14 cellular contexts compared by ENCODE assay signal in the genomic region with DNA sequence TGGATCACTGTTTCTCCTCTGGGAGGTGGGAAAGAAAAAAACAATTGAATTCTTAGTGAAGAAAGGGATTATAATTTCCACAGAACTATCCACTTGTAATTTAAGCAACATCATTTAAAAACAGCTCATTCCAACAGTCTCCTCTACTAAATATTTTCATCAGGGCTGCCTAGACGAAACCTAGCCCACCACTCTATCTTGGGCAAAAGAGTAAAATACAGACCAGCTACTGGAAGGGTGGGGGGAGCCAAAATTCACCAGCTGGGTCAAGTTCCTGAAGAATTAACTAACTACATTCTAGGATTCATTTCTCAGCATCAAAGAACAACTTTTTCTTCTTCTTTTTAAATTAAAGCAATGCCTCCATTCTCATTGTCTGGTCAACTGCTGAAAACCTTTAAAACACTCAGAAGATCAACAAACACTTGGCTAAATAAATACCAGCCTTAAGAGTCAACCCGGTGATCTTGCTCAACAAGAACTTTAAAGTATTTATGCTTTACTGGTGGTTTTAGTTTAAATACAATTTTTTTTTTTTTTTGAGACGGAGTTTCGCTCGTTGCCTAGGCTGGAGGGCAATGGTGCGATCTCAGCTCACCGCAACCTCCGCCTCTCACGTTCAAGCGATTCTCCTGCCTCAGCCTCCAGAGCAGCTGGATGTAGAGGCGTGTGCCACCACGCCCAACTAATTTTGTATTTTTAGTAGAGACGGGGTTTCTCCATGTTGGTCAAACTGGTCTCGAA. TPM values are rescaled to one million over a fixed set of nuclear protein-coding genes. Genes with fewer than 3 reads are reported as not detected.
DNase-seq lines count a peak whose midpoint lies in the region; ATAC-seq and TF ChIP-seq lines count a peak whose summit lies in the region.
"Had no signal": no experiment of that assay in that cellular context is flagged by ENCODE, and none has a peak within 500 bp of the region (broad histone marks: within the 10 kb centered on the region; RNA-seq: fewer than 3 reads in every experiment).

No MANE protein-coding gene starts in this region.

- H3K9me3 Mint-ChIP-seq in activated T-cell treated with anti-CD3 and anti-CD28 coated beads, Interleukin-2, amount 50 U/mL, for 24 hours, result no peaks in the 10 kb centered on the region
- no peaks in the 10 kb centered on the region for H3K9me3 Mint-ChIP-seq in activated T-cell treated with anti-CD3 and anti-CD28 coated beads, Interleukin-2, amount 50 U/mL, for 4 hours
- no peaks in the 10 kb centered on the region for H3K9me3 Mint-ChIP-seq in T-cell

- no peaks in the 10 kb centered on the region for H3K27me3 ChIP-seq in aorta (ENCODE audit: control insufficient read depth in 1 of 2, insufficient read depth in 2 of 2, low read length in 1 of 2)
- H3K27me3 ChIP-seq: ascending aorta, foreskin keratinocyte, right lobe of liver had no signal

- no peak overlapping the region for H3K4me3 Mint-ChIP-seq in activated T-cell treated with anti-CD3 and anti-CD28 coated beads, Interleukin-2, amount 50 U/mL, for 24 hours
- H3K4me3 Mint-ChIP-seq in activated T-cell treated with anti-CD3 and anti-CD28 coated beads, Interleukin-2, amount 50 U/mL, for 4 hours, result no peak overlapping the region
- H3K4me3 Mint-ChIP-seq in T-cell, result peak overlapping the region in 2 of 3 donors; percentile 13 to 53

- 72 to 76% methylated on average over 14 of the region's 14 CpGs for WGBS in aorta, 2 donors

- peaks cover 0 to 11% of the 10 kb centered on the region in 2 donors for H3K36me3 ChIP-seq in aorta (ENCODE audit: control insufficient read depth in 1 of 2, insufficient read depth in 2 of 2, low read length in 1 of 2)

- CTCF ChIA-PET in T-cell (lab: Charles Lee), result interaction anchor here (0.7 to 1.7 kb wide), 6 partner anchors 11 to 69 kb away, joined by 3 to 9 read pairs (median 4); a partner anchor contains a TSS

- no peak overlapping the region for H3K27ac ChIP-seq in aorta (ENCODE audit: low read depth in 1 of 2, low read length in 2 of 2)
- H3K27ac ChIP-seq: ascending aorta, foreskin keratinocyte, left ventricle myocardium inferior, right lobe of liver had no signal

- no peak for TF ChIP-seq CTCF in fibroblast of pulmonary artery (IDR thresholded peaks at IDR 0.05; ENCODE audit: low read length, missing control alignments)

- H3K4me3 ChIP-seq in fibroblast of pulmonary artery (replicated peaks; ENCODE audit: low read depth, low read length), result no peak overlapping the region
- no peak overlapping the region for H3K4me3 ChIP-seq in aorta (ENCODE audit: low read length in 2 of 2)
- H3K4me3 ChIP-seq: ascending aorta, HAP-1, left ventricle myocardium inferior, right lobe of liver had no signal

- intact Hi-C loops in aorta (cut with DNase I), result no loop called here

- H3K27ac Mint-ChIP-seq in activated T-cell treated with anti-CD3 and anti-CD28 coated beads, Interleukin-2, amount 50 U/mL, for 24 hours, result peak overlapping the region; percentile 56
- peak overlapping the region; percentile 19 to 63 for H3K27ac Mint-ChIP-seq in T-cell

- no peaks in the 10 kb centered on the region for H3K27me3 Mint-ChIP-seq in activated T-cell treated with anti-CD3 and anti-CD28 coated beads, Interleukin-2, amount 50 U/mL, for 24 hours
- H3K27me3 Mint-ChIP-seq in activated T-cell treated with anti-CD3 and anti-CD28 coated beads, Interleukin-2, amount 50 U/mL, for 4 hours (ENCODE audit: low read depth), result no peaks in the 10 kb centered on the region
- no peaks in the 10 kb centered on the region for H3K27me3 Mint-ChIP-seq in T-cell

- no peak for ATAC-seq in activated T-cell treated with anti-CD3 and anti-CD28 coated beads, Interleukin-2, amount 50 U/mL, for 4 hours
- ATAC-seq in T-cell (replicated peaks in 1 of 4) (no peak), aorta (ENCODE audit: low FRiP score) (no peak)
- ATAC-seq: foreskin keratinocyte had no signal

- peaks cover 4 to 10% of the 10 kb centered on the region in 2 donors for H3K4me1 ChIP-seq in aorta (ENCODE audit: control insufficient read depth in 1 of 2, insufficient read depth in 2 of 2, low read length in 2 of 2)

- H3K9me3 ChIP-seq in aorta (ENCODE audit: control insufficient read depth, low read length), result no peaks in the 10 kb centered on the region
- H3K9me3 ChIP-seq: ascending aorta, HAP-1, left ventricle myocardium inferior, right lobe of liver had no signal

- no peak for DNase-seq in activated T-cell treated with anti-CD3 and anti-CD28 coated beads, Interleukin-2, amount 50 U/mL, for 24 hours
- no peak for DNase-seq in activated T-cell treated with anti-CD3 and anti-CD28 coated beads, Interleukin-2, amount 50 U/mL, for 4 hours
- no peak for DNase-seq in T-cell
- peak; percentile 36 for DNase-seq in fibroblast of pulmonary artery (ENCODE audit: low read depth)
- DNase-seq in renal cortical epithelial cell (ENCODE audit: low read depth), result peak; percentile 79
- DNase-seq in aorta, result no peak
- no peak for DNase-seq in NCI-H2171 (lab: John Stamatoyannopoulos, UW)
- DNase-seq in activated CD4-positive, alpha-beta T cell treated with anti-CD3 and anti-CD28 coated beads, Interleukin-2, amount 50 U/mL, for 1 hour, result no peak
- DNase-seq: foreskin keratinocyte, left ventricle myocardium inferior, NCI-H82, right lobe of liver had no signal

- POLR2A ChIA-PET in T-cell (lab: Charles Lee), result interaction anchor here (0.5 to 1.0 kb wide), 5 partner anchors 11 to 1713 kb away, joined by 3 to 6 read pairs (median 3); no protein-coding TSS in a partner anchor

- H3K36me3 Mint-ChIP-seq in activated T-cell treated with anti-CD3 and anti-CD28 coated beads, Interleukin-2, amount 50 U/mL, for 24 hours (ENCODE audit: low read depth), result peaks cover 74% of the 10 kb centered on the region
- H3K36me3 Mint-ChIP-seq in activated T-cell treated with anti-CD3 and anti-CD28 coated beads, Interleukin-2, amount 50 U/mL, for 4 hours (ENCODE audit: insufficient read depth), result peaks cover 44% of the 10 kb centered on the region
- peaks cover 52% of the 10 kb centered on the region for H3K36me3 Mint-ChIP-seq in T-cell

- H3K4me1 Mint-ChIP-seq in activated T-cell treated with anti-CD3 and anti-CD28 coated beads, Interleukin-2, amount 50 U/mL, for 24 hours (ENCODE audit: low read depth), result peaks cover 85% of the 10 kb centered on the region
- H3K4me1 Mint-ChIP-seq in activated T-cell treated with anti-CD3 and anti-CD28 coated beads, Interleukin-2, amount 50 U/mL, for 4 hours (ENCODE audit: low read depth), result peaks cover 86% of the 10 kb centered on the region
- peaks cover 83 to 91% (median 89%) of the 10 kb centered on the region in 3 donors for H3K4me1 Mint-ChIP-seq in T-cell

RNA-seq across cellular contexts. Expression of a gene that starts 25.2 kb away (rescaled TPM):
- 10 to 100 TPM; 44.1 to 58.1 (median 47.7) TPM for total RNA-seq in activated T-cell treated with anti-CD3 and anti-CD28 coated beads, Interleukin-2, amount 50 U/mL, for 4 hours
- total RNA-seq in T-cell, result 100 to 1,000 TPM; 113 to 301 (median 160) TPM
- total RNA-seq in renal cortical epithelial cell, result 58.3 and 132 TPM in 2 replicates
- 100 to 1,000 TPM in 1 of 2 donors, 10 to 100 TPM in 1; 94.1 to 109 TPM for total RNA-seq in aorta
- polyA plus RNA-seq in aorta, result 10 to 100 TPM in 1 of 2 donors, 1 to 10 TPM in 1; 6.5 to 18.7 TPM

Comparison
In these comparisons a context has a peak if more than half of its experiments do, and no peak if none do; other contexts are left out.
1. DNase-seq: peak in fibroblast of pulmonary artery (single experiment) and renal cortical epithelial cell (single experiment); none in activated T-cell treated with anti-CD3 and anti-CD28 coated beads, Interleukin-2, amount 50 U/mL, for 24 hours (single experiment), activated T-cell treated with anti-CD3 and anti-CD28 coated beads, Interleukin-2, amount 50 U/mL, for 4 hours (single experiment), T-cell (0 of 34), aorta (0 of 2), NCI-H2171 (single experiment) and activated CD4-positive, alpha-beta T cell treated with anti-CD3 and anti-CD28 coated beads, Interleukin-2, amount 50 U/mL, for 1 hour (single experiment).
2. H3K4me3 Mint-ChIP-seq: peak in T-cell (2 of 3); none in activated T-cell treated with anti-CD3 and anti-CD28 coated beads, Interleukin-2, amount 50 U/mL, for 24 hours (single experiment) and activated T-cell treated with anti-CD3 and anti-CD28 coated beads, Interleukin-2, amount 50 U/mL, for 4 hours (single experiment).